In genomic region chr20:32823078-32823477, GRCh38 we compare ENCODE assay signal across 8 cellular contexts. TPM values are rescaled to one million over a fixed set of nuclear protein-coding genes. Genes with fewer than 3 reads are reported as not detected.
A peak's percentile ranks its signal among the peaks of the same experiment; 100 is the strongest.
DNase-seq lines count a peak whose midpoint lies in the region; ATAC-seq and TF ChIP-seq lines count a peak whose summit lies in the region.

No MANE protein-coding gene starts in this region.

- TF ChIP-seq CTCF in WTC11 (IDR thresholded peaks at IDR 0.05): no peak

- H3K4me3 Mint-ChIP-seq in WTC11: no peak overlapping the region

- ATAC-seq in WTC11: no peak
- peak; percentile 20 for ATAC-seq in stimulated activated naive CD8-positive, alpha-beta T cell treated with anti-CD3 and anti-CD28 coated beads, Interleukin-15, Interleukin-2, amounts not matched to agents 100 U/mL and 50 U/mL, for 24 hours

- no peaks in the 10 kb centered on the region for H3K9me3 Mint-ChIP-seq in WTC11

- CTCF ChIA-PET in WTC11 (lab: Charles Lee): interaction anchor here (0.6 to 1.0 kb wide), 2 partner anchors 15 to 64 kb away, joined by 3 read pairs; no protein-coding TSS in a partner anchor

- peak overlapping the region; percentile 38 for H3K27ac Mint-ChIP-seq in WTC11

- POLR2A ChIA-PET in WTC11 (lab: Charles Lee): no interaction called here

- peak; percentile 39 for DNase-seq in NOMO-1 treated with DMSO at 0.1 percent for 48 hours (lab: John Stamatoyannopoulos, UW; ENCODE audit: unreplicated experiment)
- no peak for DNase-seq in NOMO-1 treated with dmso at 0.1 percent for 144 hours (lab: John Stamatoyannopoulos, UW; ENCODE audit: unreplicated experiment)
- no peak for DNase-seq in WTC11 (ENCODE audit: low spot score)
- peak; percentile 77 for DNase-seq in fibroblast of peridontal ligament (ENCODE audit: extremely low read depth)
- peak; percentile 38 for DNase-seq in stimulated activated naive CD8-positive, alpha-beta T cell treated with anti-CD3 and anti-CD28 coated beads, Interleukin-15, Interleukin-2, amounts not matched to agents 100 U/mL and 50 U/mL, for 24 hours
- no peak for DNase-seq in GOT3 (lab: John Stamatoyannopoulos, UW)
- no peak for DNase-seq in OCI-M2 (lab: John Stamatoyannopoulos, UW; ENCODE audit: unreplicated experiment)
- DNase-seq in NK-92 treated with Interleukin-12 subunit alpha and Interleukin-12 subunit beta, amount 100 ng/mL, for 24 hours (lab: John Stamatoyannopoulos, UW): no peak

- peaks cover 32% of the 10 kb centered on the region for H3K4me1 Mint-ChIP-seq in WTC11

- peaks cover 20% of the 10 kb centered on the region for H3K36me3 Mint-ChIP-seq in WTC11

- H3K27me3 Mint-ChIP-seq in WTC11 (ENCODE audit: low read depth): no peaks in the 10 kb centered on the region

TF ChIP-seq in WTC11, 78 proteins besides CTCF, POLR2A, EP300 and RAD21:
- TF ChIP-seq MYBL2 (CRISPR knock-in tag; IDR thresholded peaks at IDR 0.05) (no peak), MAX (CRISPR knock-in tag; IDR thresholded peaks at IDR 0.05) (no peak), GRHL2 (CRISPR knock-in tag; IDR thresholded peaks at IDR 0.05; ENCODE audit: insufficient replicate concordance, severe bottlenecking) (no peak), ZNF232 (CRISPR knock-in tag; IDR thresholded peaks at IDR 0.05) (no peak), ZNF263 (CRISPR knock-in tag; IDR thresholded peaks at IDR 0.05; ENCODE audit: low read depth) (no peak), USF2 (CRISPR knock-in tag; IDR thresholded peaks at IDR 0.05) (no peak), E2F4 (CRISPR knock-in tag; IDR thresholded peaks at IDR 0.05; ENCODE audit: borderline replicate concordance, low read depth) (no peak)
- TF ChIP-seq, protein P1, sequence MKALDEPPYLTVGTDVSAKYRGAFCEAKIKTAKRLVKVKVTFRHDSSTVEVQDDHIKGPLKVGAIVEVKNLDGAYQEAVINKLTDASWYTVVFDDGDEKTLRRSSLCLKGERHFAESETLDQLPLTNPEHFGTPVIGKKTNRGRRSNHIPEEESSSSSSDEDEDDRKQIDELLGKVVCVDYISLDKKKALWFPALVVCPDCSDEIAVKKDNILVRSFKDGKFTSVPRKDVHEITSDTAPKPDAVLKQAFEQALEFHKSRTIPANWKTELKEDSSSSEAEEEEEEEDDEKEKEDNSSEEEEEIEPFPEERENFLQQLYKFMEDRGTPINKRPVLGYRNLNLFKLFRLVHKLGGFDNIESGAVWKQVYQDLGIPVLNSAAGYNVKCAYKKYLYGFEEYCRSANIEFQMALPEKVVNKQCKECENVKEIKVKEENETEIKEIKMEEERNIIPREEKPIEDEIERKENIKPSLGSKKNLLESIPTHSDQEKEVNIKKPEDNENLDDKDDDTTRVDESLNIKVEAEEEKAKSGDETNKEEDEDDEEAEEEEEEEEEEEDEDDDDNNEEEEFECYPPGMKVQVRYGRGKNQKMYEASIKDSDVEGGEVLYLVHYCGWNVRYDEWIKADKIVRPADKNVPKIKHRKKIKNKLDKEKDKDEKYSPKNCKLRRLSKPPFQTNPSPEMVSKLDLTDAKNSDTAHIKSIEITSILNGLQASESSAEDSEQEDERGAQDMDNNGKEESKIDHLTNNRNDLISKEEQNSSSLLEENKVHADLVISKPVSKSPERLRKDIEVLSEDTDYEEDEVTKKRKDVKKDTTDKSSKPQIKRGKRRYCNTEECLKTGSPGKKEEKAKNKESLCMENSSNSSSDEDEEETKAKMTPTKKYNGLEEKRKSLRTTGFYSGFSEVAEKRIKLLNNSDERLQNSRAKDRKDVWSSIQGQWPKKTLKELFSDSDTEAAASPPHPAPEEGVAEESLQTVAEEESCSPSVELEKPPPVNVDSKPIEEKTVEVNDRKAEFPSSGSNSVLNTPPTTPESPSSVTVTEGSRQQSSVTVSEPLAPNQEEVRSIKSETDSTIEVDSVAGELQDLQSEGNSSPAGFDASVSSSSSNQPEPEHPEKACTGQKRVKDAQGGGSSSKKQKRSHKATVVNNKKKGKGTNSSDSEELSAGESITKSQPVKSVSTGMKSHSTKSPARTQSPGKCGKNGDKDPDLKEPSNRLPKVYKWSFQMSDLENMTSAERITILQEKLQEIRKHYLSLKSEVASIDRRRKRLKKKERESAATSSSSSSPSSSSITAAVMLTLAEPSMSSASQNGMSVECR (CRISPR knock-in tag; IDR thresholded peaks at IDR 0.05; ENCODE audit: borderline replicate concordance): no peak
TF ChIP-seq in WTC11: peak in this region for 0.

RNA-seq across cellular contexts. Expression of gene MAPRE1, which starts 3.3 kb away (rescaled TPM):
- total RNA-seq in WTC11 (2021): 154 to 159 TPM (median 155 TPM) in 3 replicates

RNA-seq across cellular contexts. Expression of gene EFCAB8, which starts 35.6 kb away (rescaled TPM):
- 0.17 to 0.55 TPM (median 0.32 TPM) in 3 replicates for total RNA-seq in WTC11 (2021)

Comparison
In these comparisons a context has a peak if more than half of its experiments do, and no peak if none do; other contexts are left out.
1. DNase-seq: peak in NOMO-1 treated with DMSO at 0.1 percent for 48 hours (single experiment), fibroblast of peridontal ligament (single experiment) and stimulated activated naive CD8-positive, alpha-beta T cell treated with anti-CD3 and anti-CD28 coated beads, Interleukin-15, Interleukin-2, amounts not matched to agents 100 U/mL and 50 U/mL, for 24 hours (single experiment); none in NOMO-1 treated with dmso at 0.1 percent for 144 hours (single experiment), WTC11 (single experiment), GOT3 (single experiment), OCI-M2 (single experiment) and NK-92 treated with Interleukin-12 subunit alpha and Interleukin-12 subunit beta, amount 100 ng/mL, for 24 hours (single experiment).